Comparison of ENCODE assay signal across 8 cellular contexts in genomic region chr13:71879129-71879535, GRCh38. TPM values are rescaled to one million over a fixed set of nuclear protein-coding genes. Genes with fewer than 3 reads are reported as not detected.
A peak's percentile ranks its signal among the peaks of the same experiment; 100 is the strongest.
DNase-seq lines count a peak whose midpoint lies in the region; ATAC-seq and TF ChIP-seq lines count a peak whose summit lies in the region.

No MANE protein-coding gene starts in this region.

- H3K27me3 ChIP-seq in WERI-Rb-1 (ENCODE audit: insufficient read depth, low read depth, severe bottlenecking) (no peaks in the 10 kb centered on the region), uterus (no peaks in the 10 kb centered on the region)

- DNase-seq in AG20443 (ENCODE audit: low spot score) (peak; percentile 14), NCI-H1436 (lab: John Stamatoyannopoulos, UW) (peak; percentile 61), WERI-Rb-1 (peak; percentile 19), iPS-NIHi7 (ENCODE audit: extremely low spot score) (peak; percentile 47), uterus (no peak), activated gamma-delta T cell (lab: John Stamatoyannopoulos, UW) (no peak)

- no peaks in the 10 kb centered on the region for H3K36me3 ChIP-seq in WERI-Rb-1
- H3K36me3 ChIP-seq in uterus: no peaks in the 10 kb centered on the region

- H3K4me3 ChIP-seq in WERI-Rb-1 (ENCODE audit: low read depth, low read length): 0 out of 2 replicates have a peak overlapping the region, but pooled peaks have one; percentile 14
- H3K4me3 ChIP-seq in uterus: no peak overlapping the region

- TF ChIP-seq CTCF in WERI-Rb-1 (IDR thresholded peaks at IDR 0.05; ENCODE audit: low read depth, low read length): peak; percentile 56
- peak; percentile 26 to 66 (median 50) for TF ChIP-seq CTCF in uterus (IDR thresholded peaks at IDR 0.05)

- TF ChIP-seq POLR2A in uterus (IDR thresholded peaks at IDR 0.05): no peak

- no peaks in the 10 kb centered on the region for H3K4me1 ChIP-seq in uterus

- peak overlapping the region; percentile 24 for H3K27ac ChIP-seq in WERI-Rb-1
- H3K27ac ChIP-seq in uterus: no peak overlapping the region

- H3K9me3 ChIP-seq in WERI-Rb-1 (ENCODE audit: severe bottlenecking) (no peaks in the 10 kb centered on the region), uterus (no peaks in the 10 kb centered on the region)

- peak; percentile 79 for ATAC-seq in GM18519 (IDR thresholded peaks at IDR 0.05; ENCODE audit: low FRiP score, unreplicated experiment)
- ATAC-seq in HG02885 (IDR thresholded peaks at IDR 0.05; ENCODE audit: poor library complexity, unreplicated experiment): peak; percentile 97

- intact Hi-C loops in uterus (cut with DNase I; ENCODE audit: low total_unique reads): no loop called here

RNA-seq across cellular contexts. Expression of gene DACH1, which starts 12.1 kb away (rescaled TPM):
- 10 to 100 TPM in 1 of 4 donors, 1 to 10 TPM in 3; 1.5 to 55.1 (median 4.7) TPM for total RNA-seq in uterus

Comparison
In these comparisons a context has a peak if more than half of its experiments do, and no peak if none do; other contexts are left out.
1. DNase-seq: peak in AG20443 (single experiment), NCI-H1436 (single experiment), WERI-Rb-1 (single experiment) and iPS-NIHi7 (single experiment); none in uterus (0 of 2) and activated gamma-delta T cell (single experiment).